In genomic region chr10:688621-689426, GRCh38 we compare ENCODE assay signal across 8 cellular contexts. TPM values are rescaled to one million over a fixed set of nuclear protein-coding genes. Genes with fewer than 3 reads are reported as not detected.
DNase-seq lines count a peak whose midpoint lies in the region; ATAC-seq and TF ChIP-seq lines count a peak whose summit lies in the region.

No MANE protein-coding gene starts in this region.

- peak overlapping the region; percentile 69 for H3K4me3 Mint-ChIP-seq in WTC11

- H3K27me3 Mint-ChIP-seq in WTC11 (ENCODE audit: low read depth) = peaks cover 35% of the 10 kb centered on the region

- H3K4me1 Mint-ChIP-seq in WTC11 = peaks cover 23% of the 10 kb centered on the region

- peak overlapping the region; percentile 74 for H3K4me3 ChIP-seq in retinal pigment epithelial cell (ENCODE audit: low read length)

- TF ChIP-seq CTCF in WTC11 (IDR thresholded peaks at IDR 0.05) = no peak
- no peak for TF ChIP-seq CTCF in retinal pigment epithelial cell (conservative IDR thresholded peaks at IDR 0.05; ENCODE audit: low read depth, low read length)

- H3K27ac Mint-ChIP-seq in WTC11 = no peak overlapping the region

- POLR2A ChIA-PET in WTC11 (lab: Charles Lee) = interaction anchor here (0.9 kb wide), 1 partner anchor 197 kb away, joined by 3 read pairs; no protein-coding TSS in a partner anchor

- intact Hi-C loops in left ventricle myocardium superior (cut with micrococcal nuclease) = no loop called here

- H3K36me3 Mint-ChIP-seq in WTC11 = no peaks in the 10 kb centered on the region

- peak; percentile 66 for DNase-seq in DMS 273 (lab: John Stamatoyannopoulos, UW; ENCODE audit: unreplicated experiment)
- DNase-seq in DMS 273 treated with DMSO at 0.1 percent for 48 hours (lab: John Stamatoyannopoulos, UW) = no peak
- peak; percentile 60 for DNase-seq in WTC11 (ENCODE audit: low spot score)
- DNase-seq in left ventricle myocardium superior = peak; percentile 68
- no peak for DNase-seq in retinal pigment epithelial cell (ENCODE audit: low read depth)
- DNase-seq in activated effector memory CD4-positive, alpha-beta T cell treated with Interleukin-2 at 50 U/mL for 16 hours = no peak
- DNase-seq in stimulated activated CD4-positive, alpha-beta T cell treated with anti-CD3 and anti-CD28 coated beads, Interleukin-2, amount 100 ng/mL, for 48 hours = no peak

- peak; percentile 51 for ATAC-seq in WTC11
- ATAC-seq in left ventricle myocardium superior = peak; percentile 60
- no peak for ATAC-seq in activated CD4-positive, CD25-positive, alpha-beta regulatory T cell treated with anti-CD3 and anti-CD28 coated beads, Interleukin-2, amount 50 U/mL, for 24 hours

- H3K9me3 Mint-ChIP-seq in WTC11 = no peaks in the 10 kb centered on the region

- CTCF ChIA-PET in WTC11 (lab: Charles Lee) = interaction anchor here (0.8 to 1.0 kb wide), 2 partner anchors 10 to 100 kb away, joined by 3 to 5 read pairs; no protein-coding TSS in a partner anchor

TF ChIP-seq in WTC11, 78 proteins besides CTCF, POLR2A, EP300 and RAD21:
- TF ChIP-seq HMGXB4 (CRISPR knock-in tag; IDR thresholded peaks at IDR 0.05) (peak; percentile 73; the same call in 1 of the 2 replicates), NR1H2 (CRISPR knock-in tag; IDR thresholded peaks at IDR 0.05) (no peak), FOXP4 (CRISPR knock-in tag; IDR thresholded peaks at IDR 0.05) (peak; percentile 63; the same call in 1 of the 2 replicates), ZNF263 (CRISPR knock-in tag; IDR thresholded peaks at IDR 0.05; ENCODE audit: low read depth) (no peak), SP1 (CRISPR knock-in tag; conservative IDR thresholded peaks at IDR 0.05) (no peak), MLX (CRISPR knock-in tag; IDR thresholded peaks at IDR 0.05) (0 out of 2 replicates have a peak, but pooled peaks have one; percentile 21), FOXK1 (CRISPR knock-in tag; IDR thresholded peaks at IDR 0.05) (0 out of 2 replicates have a peak, but pooled peaks have one; percentile 26), OVOL2 (CRISPR knock-in tag; IDR thresholded peaks at IDR 0.05; ENCODE audit: borderline replicate concordance) (no peak), TCF7 (CRISPR knock-in tag; IDR thresholded peaks at IDR 0.05; ENCODE audit: low read depth) (0 out of 2 replicates have a peak, but pooled peaks have one; percentile 74)
- TF ChIP-seq, protein P1, sequence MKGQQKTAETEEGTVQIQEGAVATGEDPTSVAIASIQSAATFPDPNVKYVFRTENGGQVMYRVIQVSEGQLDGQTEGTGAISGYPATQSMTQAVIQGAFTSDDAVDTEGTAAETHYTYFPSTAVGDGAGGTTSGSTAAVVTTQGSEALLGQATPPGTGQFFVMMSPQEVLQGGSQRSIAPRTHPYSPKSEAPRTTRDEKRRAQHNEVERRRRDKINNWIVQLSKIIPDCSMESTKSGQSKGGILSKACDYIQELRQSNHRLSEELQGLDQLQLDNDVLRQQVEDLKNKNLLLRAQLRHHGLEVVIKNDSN (CRISPR knock-in tag; IDR thresholded peaks at IDR 0.05) = peak; percentile 14; the same call in 1 of the 2 replicates

RNA-seq across cellular contexts. Expression of gene DIP2C, which starts 0.6 kb away (rescaled TPM):
- total RNA-seq in WTC11 (2021) (10.9 to 11.0 TPM (median 11.0 TPM) in 3 replicates), left ventricle myocardium superior (32.6 TPM)

Comparison
In these comparisons a context has a peak if more than half of its experiments do, and no peak if none do; other contexts are left out.
1. DNase-seq: peak in DMS 273 (single experiment), WTC11 (single experiment) and left ventricle myocardium superior (single experiment); none in DMS 273 treated with DMSO at 0.1 percent for 48 hours (single experiment), retinal pigment epithelial cell (single experiment), activated effector memory CD4-positive, alpha-beta T cell treated with Interleukin-2 at 50 U/mL for 16 hours (single experiment) and stimulated activated CD4-positive, alpha-beta T cell treated with anti-CD3 and anti-CD28 coated beads, Interleukin-2, amount 100 ng/mL, for 48 hours (0 of 2).
2. ATAC-seq: peak in WTC11 (single experiment) and left ventricle myocardium superior (single experiment); none in activated CD4-positive, CD25-positive, alpha-beta regulatory T cell treated with anti-CD3 and anti-CD28 coated beads, Interleukin-2, amount 50 U/mL, for 24 hours (0 of 2).